ENCODE assay signal across 28 cellular contexts in genomic region chr3:197558000-197558399, GRCh38. TPM values are rescaled to one million over a fixed set of nuclear protein-coding genes. Genes with fewer than 3 reads are reported as not detected.
DNase-seq lines count a peak whose midpoint lies in the region; ATAC-seq and TF ChIP-seq lines count a peak whose summit lies in the region.
"Had no signal": no experiment of that assay in that cellular context is flagged by ENCODE, and none has a peak within 500 bp of the region (broad histone marks: within the 10 kb centered on the region; RNA-seq: fewer than 3 reads in every experiment).

No MANE protein-coding gene starts in this region.

- H3K9me3 Mint-ChIP-seq in activated naive CD8-positive, alpha-beta T cell treated with anti-CD3 and anti-CD28 coated beads, Interleukin-2, amount 50 U/mL, for 24 hours: peaks cover 4% of the 10 kb centered on the region
- peaks cover under 1% of the 10 kb centered on the region for H3K9me3 Mint-ChIP-seq in activated naive CD8-positive, alpha-beta T cell treated with anti-CD3 and anti-CD28 coated beads for 36 hours
- H3K9me3 Mint-ChIP-seq in type B pancreatic cell: peaks cover 6% of the 10 kb centered on the region
- peaks cover under 1 to 10% of the 10 kb centered on the region in 2 donors for H3K9me3 Mint-ChIP-seq in activated naive CD4-positive, alpha-beta T cell treated with anti-CD3 and anti-CD28 coated beads, Interleukin-2, amount 50 U/mL, for 72 hours

- TF ChIP-seq CTCF in type B pancreatic cell (conservative IDR thresholded peaks at IDR 0.05): no peak

- DNase-seq in activated naive CD8-positive, alpha-beta T cell treated with anti-CD3 and anti-CD28 coated beads, Interleukin-2, amount 50 U/mL, for 24 hours: no peak
- DNase-seq in activated naive CD8-positive, alpha-beta T cell treated with anti-CD3 and anti-CD28 coated beads for 36 hours: no peak
- DNase-seq in NCI-H146 (lab: John Stamatoyannopoulos, UW) (peak; percentile 60), RPMI8226 (peak; percentile 32), type B pancreatic cell (ENCODE audit: extremely low spot score, unreplicated experiment) (no peak)
- DNase-seq in activated naive CD4-positive, alpha-beta T cell treated with Interleukin-2 at 50 U/mL for 16 hours: no peak
- no peak for DNase-seq in activated naive CD4-positive, alpha-beta T cell treated with anti-CD3 and anti-CD28 coated beads, Interleukin-2, amount 50 U/mL, for 72 hours (ENCODE audit: low spot score in 2 of 2)
- DNase-seq: activated CD4-positive, CD25-positive, alpha-beta regulatory T cell treated with anti-CD3 and anti-CD28 coated beads, Interleukin-2, amount 50 U/mL, for 72 hours; activated naive CD4-positive, alpha-beta T cell treated with anti-CD3 and anti-CD28 coated beads, Interleukin-2, amount 50 U/mL, for 16 hours; activated T-cell treated with anti-CD3 and anti-CD28 coated beads, Interleukin-2, amount 50 U/mL, for 4 hours; aorta; GDM1; HFFc6; left ventricle myocardium superior; midbrain; naive thymus-derived CD8-positive, alpha-beta T cell; NCI-H1092; NCI-H2081 treated with DMSO at 0.1 percent for 48 hours; pancreas; SHP77; stimulated activated CD4-positive, alpha-beta T cell treated with anti-CD3 and anti-CD28 coated beads, Interleukin-15, amount 100 ng/mL, for 24 hours; stomach; SW 1271; tibial artery had no signal

- peaks cover 19% of the 10 kb centered on the region for H3K4me1 Mint-ChIP-seq in activated naive CD8-positive, alpha-beta T cell treated with anti-CD3 and anti-CD28 coated beads, Interleukin-2, amount 50 U/mL, for 24 hours
- H3K4me1 Mint-ChIP-seq in activated naive CD8-positive, alpha-beta T cell treated with anti-CD3 and anti-CD28 coated beads for 36 hours: peaks cover 11% of the 10 kb centered on the region
- H3K4me1 Mint-ChIP-seq in type B pancreatic cell (ENCODE audit: unreplicated experiment): peaks cover 10% of the 10 kb centered on the region

- ATAC-seq in activated naive CD8-positive, alpha-beta T cell treated with anti-CD3 and anti-CD28 coated beads, Interleukin-2, amount 50 U/mL, for 24 hours: no peak
- no peak for ATAC-seq in activated naive CD4-positive, alpha-beta T cell treated with anti-CD3 and anti-CD28 coated beads, Interleukin-2, amount 50 U/mL, for 72 hours
- ATAC-seq: activated T-cell treated with anti-CD3 and anti-CD28 coated beads, Interleukin-2, amount 50 U/mL, for 4 hours; gastroesophageal sphincter; left ventricle myocardium superior; naive thymus-derived CD8-positive, alpha-beta T cell; pancreas; sciatic nerve had no signal

- H3K36me3 Mint-ChIP-seq in activated naive CD8-positive, alpha-beta T cell treated with anti-CD3 and anti-CD28 coated beads, Interleukin-2, amount 50 U/mL, for 24 hours (ENCODE audit: low read depth): peaks cover 10% of the 10 kb centered on the region
- peaks cover 10% of the 10 kb centered on the region for H3K36me3 Mint-ChIP-seq in activated naive CD8-positive, alpha-beta T cell treated with anti-CD3 and anti-CD28 coated beads for 36 hours
- H3K36me3 Mint-ChIP-seq in type B pancreatic cell: no peaks in the 10 kb centered on the region
- H3K36me3 Mint-ChIP-seq in activated naive CD4-positive, alpha-beta T cell treated with anti-CD3 and anti-CD28 coated beads, Interleukin-2, amount 50 U/mL, for 72 hours: peaks cover 11 to 22% of the 10 kb centered on the region in 2 donors
- H3K36me3 Mint-ChIP-seq: CD14-positive monocyte had no signal

- peaks cover 10% of the 10 kb centered on the region for H3K27me3 Mint-ChIP-seq in activated naive CD8-positive, alpha-beta T cell treated with anti-CD3 and anti-CD28 coated beads, Interleukin-2, amount 50 U/mL, for 24 hours
- peaks cover 40% of the 10 kb centered on the region for H3K27me3 Mint-ChIP-seq in activated naive CD8-positive, alpha-beta T cell treated with anti-CD3 and anti-CD28 coated beads for 36 hours
- H3K27me3 Mint-ChIP-seq in type B pancreatic cell: peaks cover 6% of the 10 kb centered on the region

- peak overlapping the region; percentile 26 for H3K4me3 Mint-ChIP-seq in activated naive CD8-positive, alpha-beta T cell treated with anti-CD3 and anti-CD28 coated beads, Interleukin-2, amount 50 U/mL, for 24 hours
- no peak overlapping the region for H3K4me3 Mint-ChIP-seq in activated naive CD8-positive, alpha-beta T cell treated with anti-CD3 and anti-CD28 coated beads for 36 hours
- H3K4me3 Mint-ChIP-seq in type B pancreatic cell: peak overlapping the region; percentile 37
- H3K4me3 Mint-ChIP-seq: dendritic cell treated with granulocyte-macrophage colony-stimulating factor and Interleukin-4, amounts not matched to agents 40 ng/mL and 50 ng/mL, for 4 days; HFFc6 had no signal

- H3K27ac Mint-ChIP-seq in activated naive CD8-positive, alpha-beta T cell treated with anti-CD3 and anti-CD28 coated beads, Interleukin-2, amount 50 U/mL, for 24 hours: no peak overlapping the region
- H3K27ac Mint-ChIP-seq in activated naive CD8-positive, alpha-beta T cell treated with anti-CD3 and anti-CD28 coated beads for 36 hours: no peak overlapping the region
- peak overlapping the region; percentile 13 for H3K27ac Mint-ChIP-seq in type B pancreatic cell
- no peak overlapping the region for H3K27ac Mint-ChIP-seq in activated naive CD4-positive, alpha-beta T cell treated with anti-CD3 and anti-CD28 coated beads, Interleukin-2, amount 50 U/mL, for 72 hours
- H3K27ac Mint-ChIP-seq: CD14-positive monocyte; dendritic cell treated with granulocyte-macrophage colony-stimulating factor and Interleukin-4, amounts not matched to agents 40 ng/mL and 50 ng/mL, for 4 days; HFFc6; naive thymus-derived CD8-positive, alpha-beta T cell had no signal

RNA-seq across cellular contexts. Expression of gene BDH1, which starts 2.2 kb away (rescaled TPM):
- total RNA-seq in activated naive CD8-positive, alpha-beta T cell treated with anti-CD3 and anti-CD28 coated beads for 36 hours: 10 to 100 TPM; 63.5 to 71.0 TPM
- 32.0 and 56.1 TPM in 2 replicates for total RNA-seq in type B pancreatic cell (ENCODE audit: low replicate concordance)
- total RNA-seq in activated naive CD4-positive, alpha-beta T cell treated with anti-CD3 and anti-CD28 coated beads, Interleukin-2, amount 50 U/mL, for 72 hours: 100 to 1,000 TPM in 1 of 2 donors, 10 to 100 TPM in 1; 57.3 to 131 TPM

Comparison
In these comparisons a context has a peak if more than half of its experiments do, and no peak if none do; other contexts are left out.
1. DNase-seq: peak in NCI-H146 (single experiment) and RPMI8226 (single experiment); none in activated naive CD8-positive, alpha-beta T cell treated with anti-CD3 and anti-CD28 coated beads, Interleukin-2, amount 50 U/mL, for 24 hours (single experiment), activated naive CD8-positive, alpha-beta T cell treated with anti-CD3 and anti-CD28 coated beads for 36 hours (single experiment), type B pancreatic cell (single experiment), activated naive CD4-positive, alpha-beta T cell treated with Interleukin-2 at 50 U/mL for 16 hours (single experiment) and activated naive CD4-positive, alpha-beta T cell treated with anti-CD3 and anti-CD28 coated beads, Interleukin-2, amount 50 U/mL, for 72 hours (0 of 2).